ENCODE assay signal across 8 cellular contexts in the genomic region with DNA sequence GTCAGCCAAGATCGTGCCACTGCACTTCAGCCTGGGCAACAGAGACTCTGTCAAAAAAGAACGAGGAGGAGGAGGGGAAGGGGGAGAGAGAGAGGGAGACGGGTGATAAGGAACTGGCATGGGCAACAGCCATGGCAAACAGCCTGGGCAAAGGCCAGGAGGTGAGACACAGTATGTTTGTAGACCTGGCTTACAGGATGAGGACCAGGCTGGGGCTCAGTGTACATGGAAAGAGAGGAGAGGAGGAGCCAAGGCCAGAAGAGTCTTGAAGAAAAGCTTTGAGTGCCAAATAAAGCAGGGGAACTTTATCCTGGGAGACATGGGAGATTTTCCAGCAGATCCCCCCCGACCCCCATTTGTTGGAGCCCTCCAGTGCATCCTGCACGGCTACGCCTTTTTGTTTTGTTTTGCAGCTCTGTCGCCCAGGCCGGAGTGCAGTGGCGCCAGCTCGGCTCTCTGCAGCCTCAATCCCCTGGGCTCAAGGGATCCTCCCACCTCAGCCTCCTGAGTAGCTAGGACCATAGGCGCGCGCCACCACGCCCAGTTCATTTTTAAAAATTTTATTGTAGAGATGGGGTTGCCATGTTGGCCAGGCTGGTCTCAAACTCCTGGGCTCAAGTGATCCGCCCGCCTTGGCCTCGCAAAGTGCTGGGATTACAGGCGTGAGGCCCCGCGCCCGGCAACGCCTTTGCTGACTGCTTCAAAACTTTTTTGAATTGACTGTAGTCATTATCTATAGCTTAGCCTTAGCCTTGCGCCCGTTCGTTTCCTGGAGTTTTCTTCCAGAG. TPM values are rescaled to one million over a fixed set of nuclear protein-coding genes. Genes with fewer than 3 reads are reported as not detected.
A peak's percentile ranks its signal among the peaks of the same experiment; 100 is the strongest.
DNase-seq lines count a peak whose midpoint lies in the region; ATAC-seq and TF ChIP-seq lines count a peak whose summit lies in the region.

No MANE protein-coding gene starts in this region.

- no peaks in the 10 kb centered on the region for H3K27me3 Mint-ChIP-seq in stimulated activated naive CD8-positive, alpha-beta T cell treated with anti-CD3 and anti-CD28 coated beads, Interleukin-15, Interleukin-2, amounts not matched to agents 100 ng/mL and 50 ng/mL, for 24 hours

- TF ChIP-seq CTCF in A673 (conservative IDR thresholded peaks at IDR 0.05; ENCODE audit: low read depth, low read length) = no peak
- no peak for TF ChIP-seq CTCF in HCT116 (IDR thresholded peaks at IDR 0.05 in 2 of 3, conservative IDR thresholded peaks at IDR 0.05 in 1 of 3; ENCODE audit: borderline replicate concordance in 1 of 3, insufficient read depth in 1 of 3, low read depth in 2 of 3, low read length in 2 of 3)
- TF ChIP-seq CTCF in adrenal gland (IDR thresholded peaks at IDR 0.05) = no peak
- no peak for TF ChIP-seq CTCF in GM13976 (IDR thresholded peaks at IDR 0.05; ENCODE audit: borderline replicate concordance, control extremely low read depth, extremely low read depth, insufficient read depth, missing control alignments)

- no peaks in the 10 kb centered on the region for H3K9me3 ChIP-seq in A673 (ENCODE audit: low read depth, low read length, poor library complexity, severe bottlenecking)
- H3K9me3 ChIP-seq in HCT116 (ENCODE audit: control insufficient read depth in 1 of 2, insufficient read depth in 1 of 2, low read depth in 1 of 2, low read length in 2 of 2) = no peaks in the 10 kb centered on the region
- H3K9me3 ChIP-seq in adrenal gland (replicated peaks in 1 of 3) = no peaks in the 10 kb centered on the region
- no peaks in the 10 kb centered on the region for H3K9me3 ChIP-seq in iPS-20b (ENCODE audit: insufficient read depth, low read depth, low read length)

- no peaks in the 10 kb centered on the region for H3K9me3 Mint-ChIP-seq in stimulated activated naive CD8-positive, alpha-beta T cell treated with anti-CD3 and anti-CD28 coated beads, Interleukin-15, Interleukin-2, amounts not matched to agents 100 ng/mL and 50 ng/mL, for 24 hours

- H3K27ac ChIP-seq in A673 (ENCODE audit: low read depth, low read length, poor library complexity, severe bottlenecking) (peak overlapping the region; percentile 98), HCT116 (ENCODE audit: low read depth, low read length) (peak overlapping the region; percentile 99), adrenal gland (peak overlapping the region; percentile 94 to 99 (median 98)), iPS-20b (ENCODE audit: low read length) (peak overlapping the region; percentile 40)

- no peaks in the 10 kb centered on the region for H4K20me1 ChIP-seq in HCT116 (ENCODE audit: insufficient read depth)

- H3K27me3 ChIP-seq in A673 (replicated peaks; ENCODE audit: insufficient read depth, low read depth, low read length, poor library complexity) = no peaks in the 10 kb centered on the region
- H3K27me3 ChIP-seq in HCT116 (ENCODE audit: insufficient read depth, low read length) = no peaks in the 10 kb centered on the region
- H3K27me3 ChIP-seq in adrenal gland = no peaks in the 10 kb centered on the region
- no peaks in the 10 kb centered on the region for H3K27me3 ChIP-seq in iPS-20b (ENCODE audit: insufficient read depth, low read length)

- H3K4me2 ChIP-seq in HCT116 (ENCODE audit: low read length) = peak overlapping the region; percentile 94

- TF ChIP-seq POLR2A in HCT116 (IDR thresholded peaks at IDR 0.05; ENCODE audit: borderline replicate concordance, extremely low read depth, insufficient read depth, insufficient read length) (no peak), adrenal gland (IDR thresholded peaks at IDR 0.05) (no peak)

- CTCF ChIA-PET in A673 (lab: Charles Lee) (interaction anchor here (0.7 to 0.8 kb wide), 3 partner anchors 12 to 112 kb away, joined by 3 to 10 read pairs (median 6); no protein-coding TSS in a partner anchor), HCT116 (lab: Charles Lee) (interaction anchor here (1.5 to 2.1 kb wide), 3 partner anchors 24 to 36 kb away, joined by 3 to 7 read pairs (median 6); no protein-coding TSS in a partner anchor)

- peaks cover 25% of the 10 kb centered on the region for H3K4me1 ChIP-seq in A673 (ENCODE audit: insufficient read depth, low read length, poor library complexity, severe bottlenecking)
- H3K4me1 ChIP-seq in HCT116 (ENCODE audit: control insufficient read depth in 1 of 2, insufficient read depth in 2 of 2, low read length in 2 of 2) = peaks cover 18 to 39% of the 10 kb centered on the region in 2 experiments
- H3K4me1 ChIP-seq in adrenal gland (replicated peaks in 1 of 2) = peaks cover 30 to 41% of the 10 kb centered on the region in 2 donors
- H3K4me1 ChIP-seq in iPS-20b (ENCODE audit: insufficient read depth, low read length) = peaks cover 14% of the 10 kb centered on the region

- intact Hi-C loops in A673 (cut with micrococcal nuclease; ENCODE audit: unreplicated experiment) = loop anchor here (5.0 kb wide), 1 partner anchor 180 kb away; a partner anchor contains a TSS
- intact Hi-C loops in HCT116 (cut with micrococcal nuclease) = no loop called here
- intact Hi-C loops in adrenal gland (cut with DNase I) = loop anchor here in 1 of 2 donors (10.0 kb wide), 1 partner anchor 72 kb away; a partner anchor contains a TSS

- BruUV-seq in A673 (replicated peaks; lab: Mats Ljungman, UMichigan) = TSS peak; percentile 83
- TSS peak; percentile 90 for BruUV-seq in HCT116 (replicated peaks; lab: Mats Ljungman, UMichigan)

- H3K4me3 Mint-ChIP-seq in stimulated activated naive CD8-positive, alpha-beta T cell treated with anti-CD3 and anti-CD28 coated beads, Interleukin-15, Interleukin-2, amounts not matched to agents 100 ng/mL and 50 ng/mL, for 24 hours = peak overlapping the region; percentile 98

- no peak for DNase-seq in A673 (ENCODE audit: low spot score)
- DNase-seq in HCT116 (ENCODE audit: low read depth, low spot score) = no peak
- peak; percentile 50 to 73 (median 61) for DNase-seq in adrenal gland
- no peak for DNase-seq in DMS153 treated with DMSO at 0.1 percent for 48 hours (lab: John Stamatoyannopoulos, UW; ENCODE audit: unreplicated experiment)
- no peak for DNase-seq in KG1 (lab: John Stamatoyannopoulos, UW)
- DNase-seq in GM13976 (ENCODE audit: low spot score) = no peak

- RAD21 ChIA-PET in HCT116 (lab: Charles Lee; ENCODE audit: low non-redundant PET in 1 of 2, low total read pairs in 2 of 2, uncharacterized antibody in 2 of 2, unreplicated experiment in 2 of 2) = no interaction called here

- peak; percentile 3 for ATAC-seq in HCT116

- POLR2A ChIA-PET in A673 (lab: Charles Lee; ENCODE audit: low non-redundant PET) (interaction anchor here (0.6 kb wide), 1 partner anchor 560 kb away, joined by 9 read pairs; no protein-coding TSS in a partner anchor), HCT116 (lab: Charles Lee) (interaction anchor here (1.0 to 1.3 kb wide), 3 partner anchors 12 to 346 kb away, joined by 3 read pairs; no protein-coding TSS in a partner anchor)

- H3K4me3 ChIP-seq in A673 (ENCODE audit: low read depth, low read length, poor library complexity, severe bottlenecking) (peak overlapping the region; percentile 92), HCT116 (replicated peaks in 1 of 2; ENCODE audit: low read depth in 1 of 2, low read length in 2 of 2) (peak overlapping the region; percentile 79 to 80), adrenal gland (peak overlapping the region; percentile 5 to 85 (median 62)), iPS-20b (ENCODE audit: low read length) (peak overlapping the region; percentile 88)

- no peaks in the 10 kb centered on the region for H3K9me2 ChIP-seq in HCT116 (ENCODE audit: insufficient read depth)

- H3K9ac ChIP-seq in HCT116 (ENCODE audit: low read length) = peak overlapping the region; percentile 87
- peak overlapping the region; percentile 94; the same call in 1 of the 2 replicates for H3K9ac ChIP-seq in iPS-20b (ENCODE audit: low read depth, low read length)

- in situ Hi-C loops in GM13976 (cut with MboI; ENCODE audit: low sequenced_read_pairs, unreplicated experiment) = no loop called here

- H3K36me3 ChIP-seq in A673 (ENCODE audit: insufficient read depth, low read length, poor library complexity, severe bottlenecking) = peaks cover under 1% of the 10 kb centered on the region
- H3K36me3 ChIP-seq in HCT116 (ENCODE audit: control insufficient read depth in 1 of 2, insufficient read depth in 2 of 2, low read length in 2 of 2) = peaks cover 7 to 10% of the 10 kb centered on the region in 2 experiments; a peak in 3 of 4 replicates
- no peaks in the 10 kb centered on the region for H3K36me3 ChIP-seq in adrenal gland (replicated peaks in 1 of 2)
- peaks cover 18% of the 10 kb centered on the region for H3K36me3 ChIP-seq in iPS-20b (ENCODE audit: insufficient read depth, low read depth, low read length)

- H3K36me3 Mint-ChIP-seq in stimulated activated naive CD8-positive, alpha-beta T cell treated with anti-CD3 and anti-CD28 coated beads, Interleukin-15, Interleukin-2, amounts not matched to agents 100 ng/mL and 50 ng/mL, for 24 hours (ENCODE audit: low read depth) = peaks cover 27% of the 10 kb centered on the region

- H3K27ac Mint-ChIP-seq in stimulated activated naive CD8-positive, alpha-beta T cell treated with anti-CD3 and anti-CD28 coated beads, Interleukin-15, Interleukin-2, amounts not matched to agents 100 ng/mL and 50 ng/mL, for 24 hours = peak overlapping the region; percentile 94

- no peak for TF ChIP-seq RAD21 in HCT116 (IDR thresholded peaks at IDR 0.05; ENCODE audit: low read depth)

- peak overlapping the region; percentile 79 for H2AFZ ChIP-seq in HCT116 (ENCODE audit: low read depth, low read length, poor library complexity, severe bottlenecking)

- H3K4me1 Mint-ChIP-seq in stimulated activated naive CD8-positive, alpha-beta T cell treated with anti-CD3 and anti-CD28 coated beads, Interleukin-15, Interleukin-2, amounts not matched to agents 100 ng/mL and 50 ng/mL, for 24 hours (ENCODE audit: low read depth) = peaks cover 54% of the 10 kb centered on the region

- 12 to 27% (median 14%) methylated on average over 12 to 25 of the region's 25 CpGs for WGBS in adrenal gland, 4 donors

- H3K79me2 ChIP-seq in HCT116 (ENCODE audit: insufficient read depth, low read length) = peaks cover 33% of the 10 kb centered on the region

TF ChIP-seq in HCT116, 20 proteins besides CTCF, POLR2A, EP300 and RAD21 (continues in another document):
- TF ChIP-seq CEBPB (IDR thresholded peaks at IDR 0.05; ENCODE audit: low read depth) (no peak), SP1 (IDR thresholded peaks at IDR 0.05; ENCODE audit: low read depth) (no peak), CBX3 (IDR thresholded peaks at IDR 0.05; ENCODE audit: low read depth) (no peak), EGR1 (IDR thresholded peaks at IDR 0.05; ENCODE audit: low read depth) (no peak), ELF1 (IDR thresholded peaks at IDR 0.05; ENCODE audit: borderline replicate concordance, low read depth) (no peak), YY1 (IDR thresholded peaks at IDR 0.05; ENCODE audit: extremely low read depth, insufficient replicate concordance, low read depth, low read length) (no peak)

RNA-seq across cellular contexts. Expression of a gene that starts 1.2 kb away (rescaled TPM):
- total RNA-seq in A673 (2021) (119 and 124 TPM in 2 replicates), HCT116 (2021; ENCODE audit: unreplicated experiment) (97.8 TPM), adrenal gland (100 to 1,000 TPM; 109 to 154 (median 141) TPM)
- 50.9 and 54.4 TPM in 2 replicates for polyA plus RNA-seq in HCT116 (2012)
- polyA plus RNA-seq in adrenal gland = 100 to 1,000 TPM in 1 of 3 donors, 10 to 100 TPM in 2; 28.4 to 118 (median 33.8) TPM

RNA-seq across cellular contexts. Expression of a gene that starts 43.1 kb away (rescaled TPM):
- total RNA-seq in A673 (2021) (30.2 and 39.8 TPM in 2 replicates), HCT116 (2021; ENCODE audit: unreplicated experiment) (44.3 TPM), adrenal gland (10 to 100 TPM; 21.8 to 65.1 (median 48.2) TPM)
- 31.7 and 34.1 TPM in 2 replicates for polyA plus RNA-seq in HCT116 (2012)
- 10 to 100 TPM in 1 of 3 donors, 1 to 10 TPM in 2; 4.1 to 27.8 (median 8.9) TPM for polyA plus RNA-seq in adrenal gland

Comparison
In these comparisons a context has a peak if more than half of its experiments do, and no peak if none do; other contexts are left out.
1. DNase-seq: peak in adrenal gland (7 of 7); none in A673 (single experiment), HCT116 (single experiment), DMS153 treated with DMSO at 0.1 percent for 48 hours (single experiment), KG1 (single experiment) and GM13976 (single experiment).
2. H3K27ac ChIP-seq: peak in every context shown above with its lines; median percentile 99 in HCT116; 98 in A673; 98 in adrenal gland; 40 in iPS-20b.
3. Peak in every context shown above with its lines, with median percentiles within 50 percentile points of each other: H3K4me3 ChIP-seq.